Comparison of ENCODE assay signal across 15 cellular contexts in genomic region chr12:55850893-55851292, GRCh38. TPM values are rescaled to one million over a fixed set of nuclear protein-coding genes. Genes with fewer than 3 reads are reported as not detected.
DNase-seq lines count a peak whose midpoint lies in the region; FAIRE-seq and TF ChIP-seq lines count a peak whose summit lies in the region.
"Had no signal": no experiment of that assay in that cellular context is flagged by ENCODE, and none has a peak within 500 bp of the region (broad histone marks: within the 10 kb centered on the region; RNA-seq: fewer than 3 reads in every experiment).

No MANE protein-coding gene starts in this region.

- intact Hi-C loops in ovary (cut with DNase I): no loop called here
- intact Hi-C loops in CD4-positive, alpha-beta memory T cell (cut with micrococcal nuclease): no loop called here

- peak; percentile 55 for DNase-seq in AG10803 (ENCODE audit: low read depth)
- DNase-seq in astrocyte (ENCODE audit: low read depth): peak; percentile 34
- peak; percentile 79 for DNase-seq in islet precursor cell
- DNase-seq in ovary: no peak
- no peak for DNase-seq in CD4-positive, alpha-beta memory T cell
- no peak for DNase-seq in middle frontal gyrus (ENCODE audit: extremely low spot score, low spot score)
- DNase-seq: activated CD8-positive, alpha-beta T cell treated with anti-CD3 and anti-CD28 coated beads, Interleukin-2, amount 10 ng/mL, durations not matched to agents 7 days and 5 days; COR-L47; esophagus squamous epithelium; naive thymus-derived CD4-positive, alpha-beta T cell; NCI-H2081 treated with DMSO at 0.1 percent for 48 hours; stimulated activated CD4-positive, alpha-beta T cell treated with anti-CD3 and anti-CD28 coated beads, Interleukin-2, amount 100 ng/mL, for 48 hours; stimulated activated CD8-positive, alpha-beta memory T cell treated with anti-CD3 and anti-CD28 coated beads, Interleukin-4, amount 100 ng/mL, for 48 hours had no signal

- H3K4me1 Mint-ChIP-seq in astrocyte (ENCODE audit: low read depth, unreplicated experiment): peaks cover 25% of the 10 kb centered on the region
- no peaks in the 10 kb centered on the region for H3K4me1 Mint-ChIP-seq in CD4-positive, alpha-beta memory T cell

- H3K9me3 ChIP-seq in astrocyte (ENCODE audit: insufficient read depth, low read depth, low read length) (no peaks in the 10 kb centered on the region), ovary (no peaks in the 10 kb centered on the region)
- H3K9me3 ChIP-seq in CD4-positive, alpha-beta memory T cell (ENCODE audit: control insufficient read depth in 1 of 2, low read length in 2 of 2): no peaks in the 10 kb centered on the region
- H3K9me3 ChIP-seq: esophagus squamous epithelium, tibial artery had no signal

- H3K27ac ChIP-seq in astrocyte (ENCODE audit: low read depth, low read length) (no peak overlapping the region), ovary (no peak overlapping the region)
- no peak overlapping the region for H3K27ac ChIP-seq in CD4-positive, alpha-beta memory T cell (ENCODE audit: low read depth, low read length)
- H3K27ac ChIP-seq: esophagus squamous epithelium had no signal

- H3K27me3 Mint-ChIP-seq in astrocyte (ENCODE audit: low read depth, unreplicated experiment): no peaks in the 10 kb centered on the region
- H3K27me3 Mint-ChIP-seq in CD4-positive, alpha-beta memory T cell: peaks cover 2 to 7% of the 10 kb centered on the region in 2 donors

- H3K4me1 ChIP-seq in astrocyte (ENCODE audit: insufficient read depth, low read length) (peaks cover 16% of the 10 kb centered on the region), ovary (ENCODE audit: insufficient read depth) (peaks cover 9% of the 10 kb centered on the region)
- no peaks in the 10 kb centered on the region for H3K4me1 ChIP-seq in CD4-positive, alpha-beta memory T cell (ENCODE audit: insufficient read depth, low read length)

- H3K36me3 ChIP-seq in astrocyte (ENCODE audit: insufficient read depth, low read length) (no peaks in the 10 kb centered on the region), ovary (no peaks in the 10 kb centered on the region)
- H3K36me3 ChIP-seq in CD4-positive, alpha-beta memory T cell (ENCODE audit: insufficient read depth, low read length): no peaks in the 10 kb centered on the region
- H3K36me3 ChIP-seq: esophagus squamous epithelium, tibial artery had no signal

- WGBS in ovary, 3 donors: 63 to 81% (median 67%) methylated on average over 3 of the region's 3 CpGs

- no peak overlapping the region for H3K4me2 ChIP-seq in astrocyte (ENCODE audit: low read length)

- H3K79me2 ChIP-seq in astrocyte (ENCODE audit: insufficient read depth, low read length): no peaks in the 10 kb centered on the region

- no peak for TF ChIP-seq EP300 in ovary (IDR thresholded peaks at IDR 0.05)

- no peak overlapping the region for H3K9ac ChIP-seq in astrocyte (ENCODE audit: low read length)

- H3K4me3 ChIP-seq in AG10803 (ENCODE audit: low read length): no peak overlapping the region
- H3K4me3 ChIP-seq in astrocyte (ENCODE audit: insufficient read depth, low read depth, low read length): no peak overlapping the region
- H3K4me3 ChIP-seq in ovary: no peak overlapping the region
- H3K4me3 ChIP-seq in CD4-positive, alpha-beta memory T cell (ENCODE audit: low read length in 2 of 2): no peak overlapping the region
- H3K4me3 ChIP-seq: esophagus squamous epithelium, tibial artery had no signal

- H3K9me3 Mint-ChIP-seq in astrocyte (ENCODE audit: unreplicated experiment): no peaks in the 10 kb centered on the region
- peaks cover 0 to 2% (median 0%) of the 10 kb centered on the region in 8 donors for H3K9me3 Mint-ChIP-seq in CD4-positive, alpha-beta memory T cell
- H3K9me3 Mint-ChIP-seq: naive thymus-derived CD4-positive, alpha-beta T cell had no signal

- no peak overlapping the region for H3K27ac Mint-ChIP-seq in astrocyte (ENCODE audit: unreplicated experiment)
- no peak overlapping the region for H3K27ac Mint-ChIP-seq in CD4-positive, alpha-beta memory T cell
- H3K27ac Mint-ChIP-seq: activated CD8-positive, alpha-beta T cell treated with anti-CD3 and anti-CD28 coated beads, Interleukin-2, amount 10 ng/mL, durations not matched to agents 7 days and 5 days; naive thymus-derived CD4-positive, alpha-beta T cell had no signal

- POLR2A ChIA-PET in CD4-positive, alpha-beta memory T cell (lab: Charles Lee; ENCODE audit: partially characterized antibody): no interaction called here

- no peaks in the 10 kb centered on the region for H3K36me3 Mint-ChIP-seq in astrocyte (ENCODE audit: low read depth, unreplicated experiment)
- no peaks in the 10 kb centered on the region for H3K36me3 Mint-ChIP-seq in CD4-positive, alpha-beta memory T cell
- H3K36me3 Mint-ChIP-seq: naive thymus-derived CD4-positive, alpha-beta T cell had no signal

- no peaks in the 10 kb centered on the region for H4K20me1 ChIP-seq in astrocyte (ENCODE audit: insufficient read depth, low read length)

- TF ChIP-seq POLR2A in ovary (IDR thresholded peaks at IDR 0.05): no peak

- H3K27me3 ChIP-seq in astrocyte (ENCODE audit: insufficient read depth, low read length) (no peaks in the 10 kb centered on the region), ovary (no peaks in the 10 kb centered on the region)
- H3K27me3 ChIP-seq in CD4-positive, alpha-beta memory T cell (ENCODE audit: insufficient read depth, low read length): no peaks in the 10 kb centered on the region
- H3K27me3 ChIP-seq: tibial artery had no signal

- CTCF ChIA-PET in CD4-positive, alpha-beta memory T cell (lab: Charles Lee; ENCODE audit: partially characterized antibody): interaction anchor here (0.7 kb wide), 1 partner anchor 9 kb away, joined by 3 read pairs; no protein-coding TSS in a partner anchor

- no peak for FAIRE-seq in astrocyte (lab: Jason Lieb, UNC)
- FAIRE-seq: G401.6 had no signal

- TF ChIP-seq CTCF in AG10803 (conservative IDR thresholded peaks at IDR 0.05; ENCODE audit: low read length) (no peak), astrocyte (IDR thresholded peaks at IDR 0.05; ENCODE audit: insufficient read depth, low read depth, low read length) (no peak), ovary (IDR thresholded peaks at IDR 0.05) (no peak)

- H3K4me3 Mint-ChIP-seq in astrocyte (ENCODE audit: unreplicated experiment): no peak overlapping the region
- H3K4me3 Mint-ChIP-seq in CD4-positive, alpha-beta memory T cell: no peak overlapping the region
- H3K4me3 Mint-ChIP-seq: activated CD8-positive, alpha-beta T cell treated with anti-CD3 and anti-CD28 coated beads, Interleukin-2, amount 10 ng/mL, durations not matched to agents 7 days and 5 days; naive thymus-derived CD4-positive, alpha-beta T cell had no signal

- no peak overlapping the region for H2AFZ ChIP-seq in astrocyte (ENCODE audit: low read depth, low read length)

RNA-seq across cellular contexts. Expression of gene MMP19, which starts 8.2 kb away (rescaled TPM):
- total RNA-seq in astrocyte: 3.6 and 4.7 TPM in 2 replicates
- total RNA-seq in ovary: 10 to 100 TPM in 6 of 7 donors, 1 to 10 TPM in 1; 3.6 to 42.7 (median 23.3) TPM
- 10 to 100 TPM; 11.3 to 23.3 TPM for polyA plus RNA-seq in ovary
- 1 to 10 TPM in 1 of 2 experiments, under 1 TPM in 1; 0.67 to 1.3 TPM for total RNA-seq in CD4-positive, alpha-beta memory T cell
- polyA plus RNA-seq in CD4-positive, alpha-beta memory T cell: not detected
- total RNA-seq: activated CD8-positive, alpha-beta T cell treated with anti-CD3 and anti-CD28 coated beads, Interleukin-2, amount 10 ng/mL, durations not matched to agents 7 days and 5 days had no signal
- polyA plus RNA-seq: naive thymus-derived CD4-positive, alpha-beta T cell had no signal

RNA-seq across cellular contexts. Expression of gene DNAJC14, which starts 21.5 kb away (rescaled TPM):
- total RNA-seq in astrocyte: 26.3 and 29.7 TPM in 2 replicates
- total RNA-seq in ovary: 10 to 100 TPM; 15.7 to 32.8 (median 23.0) TPM
- polyA plus RNA-seq in ovary: 10 to 100 TPM; 19.3 to 26.8 TPM
- total RNA-seq in CD4-positive, alpha-beta memory T cell: 10 to 100 TPM; 31.8 to 42.4 TPM
- 10 to 100 TPM; 32.7 to 36.8 TPM for polyA plus RNA-seq in CD4-positive, alpha-beta memory T cell

RNA-seq across cellular contexts. Expression of gene ORMDL2, which starts 33.1 kb away (rescaled TPM):
- 54.8 and 58.9 TPM in 2 replicates for total RNA-seq in astrocyte
- total RNA-seq in ovary: 10 to 100 TPM in 6 of 7 donors, 1 to 10 TPM in 1; 8.6 to 38.9 (median 20.8) TPM
- 10 to 100 TPM; 15.7 to 35.5 TPM for polyA plus RNA-seq in ovary
- total RNA-seq in CD4-positive, alpha-beta memory T cell: 10 to 100 TPM; 42.6 to 44.4 TPM
- 100 to 1,000 TPM in 1 of 2 donors, 10 to 100 TPM in 1; 95.8 to 142 TPM for polyA plus RNA-seq in CD4-positive, alpha-beta memory T cell

RNA-seq across cellular contexts. Expression of gene SARNP, which starts 33.4 kb away (rescaled TPM):
- total RNA-seq in astrocyte (95.7 and 105 TPM in 2 replicates), ovary (10 to 100 TPM; 48.0 to 60.8 (median 58.6) TPM)
- 10 to 100 TPM; 71.6 to 89.3 TPM for polyA plus RNA-seq in ovary
- 10 to 100 TPM; 47.7 to 49.4 TPM for total RNA-seq in CD4-positive, alpha-beta memory T cell
- 100 to 1,000 TPM in 1 of 2 donors, 10 to 100 TPM in 1; 90.2 to 122 TPM for polyA plus RNA-seq in CD4-positive, alpha-beta memory T cell

Comparison
In these comparisons a context has a peak if more than half of its experiments do, and no peak if none do; other contexts are left out.
1. DNase-seq: peak in AG10803 (single experiment), astrocyte (single experiment) and islet precursor cell (single experiment); none in ovary (0 of 5), CD4-positive, alpha-beta memory T cell (0 of 5) and middle frontal gyrus (single experiment).